ENCODE assay signal across 3 cellular contexts in genomic region chr2:17282245-17282644, GRCh38.
"Had no signal": no experiment of that assay in that cellular context is flagged by ENCODE, and none has a peak within 500 bp of the region (broad histone marks: within the 10 kb centered on the region; RNA-seq: fewer than 3 reads in every experiment).

No MANE protein-coding gene starts in this region.

- H3K4me3 ChIP-seq: GM12878 had no signal

- DNase-seq: GDM1, GF-D8 had no signal
